In genomic region chrX:77899081-77899828, GRCh38 we compare ENCODE assay signal across 8 cellular contexts. TPM values are rescaled to one million over a fixed set of nuclear protein-coding genes. Genes with fewer than 3 reads are reported as not detected.
DNase-seq lines count a peak whose midpoint lies in the region; ATAC-seq, FAIRE-seq and TF ChIP-seq lines count a peak whose summit lies in the region.

TSS of gene COX7B (plus strand) at chrX:77899468. CDS start at chrX:77899554, 86 bp downstream.

- peak within 1 kb of the TSS; percentile 54 for H3K4me2 ChIP-seq in GM12878 (ENCODE audit: control insufficient read depth, insufficient read depth)
- H3K4me2 ChIP-seq in hepatocyte: peak within 1 kb of the TSS; percentile 78

- H3K27me3 ChIP-seq in GM12878 (replicated peaks in 1 of 2; ENCODE audit: control insufficient read depth in 2 of 2, insufficient read depth in 2 of 2, low read length in 1 of 2) (no peaks in the 10 kb centered on the region), hepatocyte (no peaks in the 10 kb centered on the region), rectal smooth muscle tissue (ENCODE audit: control insufficient read depth, insufficient read depth, low read length) (no peaks in the 10 kb centered on the region)

- no peaks in the 10 kb centered on the region for H4K20me1 ChIP-seq in GM12878 (ENCODE audit: control insufficient read depth, insufficient read depth)
- no peaks in the 10 kb centered on the region for H4K20me1 ChIP-seq in hepatocyte (ENCODE audit: insufficient read depth, poor library complexity, severe bottlenecking)

- SMC1A ChIA-PET in GM12878 (lab: Charles Lee; ENCODE audit: uncharacterized antibody, unreplicated experiment): interaction anchor here (0.7 to 2.4 kb wide), 21 partner anchors 8 to 1445 kb away, joined by 3 to 17 read pairs (median 4); partner anchors contain the start of gene ATP7A

- DNase-seq in 8988T: peak; percentile 33
- DNase-seq in GM18507 (ENCODE audit: extremely low spot score, insufficient read length, low read depth): peak; percentile 29
- peak; percentile 87 for DNase-seq in NCI-H187 treated with DMSO at 0.1 percent for 48 hours (lab: John Stamatoyannopoulos, UW)
- DNase-seq in GM12878 (ENCODE audit: low read depth, low spot score): peak; percentile 92
- DNase-seq in hepatocyte (ENCODE audit: low spot score): peak; percentile 91

- in situ Hi-C loops in GM12878 (cut with MboI): loop anchor here (5.0 kb wide), 1 partner anchor 203 kb away; the partner anchor contains the start of gene PGK1

- FAIRE-seq in GM18507 (lab: Jason Lieb, UNC) (peak; percentile 86), GM12878 (lab: Jason Lieb, UNC) (peak; percentile 84)

- no peaks in the 10 kb centered on the region for H3K9me2 ChIP-seq in hepatocyte (replicated peaks; ENCODE audit: insufficient read depth)

- peak within 1 kb of the TSS; percentile 75 for H3K27ac ChIP-seq in GM12878 (ENCODE audit: control insufficient read depth, insufficient read depth)
- H3K27ac ChIP-seq in hepatocyte: peak within 1 kb of the TSS; percentile 94
- peak within 1 kb of the TSS; percentile 88 for H3K27ac ChIP-seq in rectal smooth muscle tissue (ENCODE audit: low read depth, low read length)

- peak within 1 kb of the TSS; percentile 80 for H3K4me3 ChIP-seq in GM12878
- peak within 1 kb of the TSS; percentile 36 for H3K4me3 ChIP-seq in hepatocyte
- peak within 1 kb of the TSS; percentile 64 for H3K4me3 ChIP-seq in rectal smooth muscle tissue (ENCODE audit: low read length)

- no peaks in the 10 kb centered on the region for H3K36me3 ChIP-seq in GM12878 (ENCODE audit: control insufficient read depth in 2 of 2, insufficient read depth in 2 of 2, low read length in 1 of 2)
- H3K36me3 ChIP-seq in hepatocyte (replicated peaks; ENCODE audit: insufficient read depth, low read depth): no peaks in the 10 kb centered on the region
- H3K36me3 ChIP-seq in rectal smooth muscle tissue (ENCODE audit: control insufficient read depth, insufficient read depth, low read length): no peaks in the 10 kb centered on the region

- CTCF ChIA-PET in GM12878 (lab: Yijun Ruan, JAX): interaction anchor here (0.7 to 3.8 kb wide), 17 partner anchors 10 to 1343 kb away, joined by 3 to 30 read pairs (median 3); partner anchors contain the start of gene ATP7A

- peak; percentile 54 for TF ChIP-seq RAD21 in GM12878 (IDR thresholded peaks at IDR 0.05; ENCODE audit: insufficient read depth, low read depth, low read length)

- peak; percentile 63 for ATAC-seq in HG02981 (IDR thresholded peaks at IDR 0.05; ENCODE audit: unreplicated experiment)
- ATAC-seq in GM12878: peak; percentile 70

- RAD21 ChIA-PET in GM12878 (lab: Charles Lee; ENCODE audit: unreplicated experiment): interaction anchor here (0.6 to 2.9 kb wide), 16 partner anchors 10 to 1620 kb away, joined by 3 to 31 read pairs (median 4); partner anchors contain the start of genes ATP7A and TAF9B

- intact Hi-C loops in T-helper 2 cell treated with Interferon-gamma antibody and Interleukin-4, amounts not matched to agents 100 ng/mL and 5 ng/mL, for 36 hours (cut with micrococcal nuclease): loop anchor here (1.0 to 10.0 kb wide), 7 partner anchors 11 to 1622 kb away; partner anchors contain the start of genes ATP7A, ATRX, CYSLTR1 and FGF16
- intact Hi-C loops in GM12878 (cut with micrococcal nuclease; ENCODE audit: unreplicated experiment): loop anchor here (5.0 kb wide), 2 partner anchors 203 to 1752 kb away; partner anchors contain the start of gene PGK1

- H2AFZ ChIP-seq in GM12878 (ENCODE audit: control insufficient read depth, low read depth, low read length): peak within 1 kb of the TSS; percentile 73
- peak within 1 kb of the TSS; percentile 82 for H2AFZ ChIP-seq in hepatocyte

- TF ChIP-seq EP300 in GM12878 (IDR thresholded peaks at IDR 0.05; ENCODE audit: borderline replicate concordance in 1 of 2, control insufficient read depth in 1 of 2, low read depth in 2 of 2, low read length in 2 of 2): no peak

- BruUV-seq in GM12878 (replicated peaks; lab: Mats Ljungman, UMichigan): no TSS peak

- H3K9me3 ChIP-seq in GM12878 (replicated peaks; ENCODE audit: control insufficient read depth, insufficient read depth, low read length) (no peaks in the 10 kb centered on the region; the same call in 2 of the 3 replicates), hepatocyte (ENCODE audit: low read depth) (no peaks in the 10 kb centered on the region)

- H3K4me1 ChIP-seq in GM12878 (ENCODE audit: control insufficient read depth, insufficient read depth, low read length) (no peaks in the 10 kb centered on the region), hepatocyte (ENCODE audit: insufficient read depth) (no peaks in the 10 kb centered on the region), rectal smooth muscle tissue (ENCODE audit: control insufficient read depth, insufficient read depth, low read length) (no peaks in the 10 kb centered on the region)

- TF ChIP-seq CTCF in GM12878 (IDR thresholded peaks at IDR 0.05 in 2 of 3, conservative IDR thresholded peaks at IDR 0.05 in 1 of 3; ENCODE audit: control insufficient read depth in 2 of 3, extremely low read depth in 1 of 3, insufficient read depth in 1 of 3, low read depth in 3 of 3, low read length in 3 of 3): peak; percentile 35 to 54 (median 41); a peak in 4 of 6 replicates
- TF ChIP-seq CTCF in hepatocyte (IDR thresholded peaks at IDR 0.05; ENCODE audit: poor library complexity): peak; percentile 49

- TF ChIP-seq POLR2A in GM12878 (IDR thresholded peaks at IDR 0.05; ENCODE audit: low read depth, low read length): peak; percentile 78

- peaks cover 43% of the 10 kb centered on the region for H3K79me2 ChIP-seq in GM12878 (ENCODE audit: control insufficient read depth, insufficient read depth, low read length)
- H3K79me2 ChIP-seq in hepatocyte: peaks cover 38% of the 10 kb centered on the region

- POLR2A ChIA-PET in GM12878 (lab: Charles Lee): interaction anchor here (0.6 to 2.4 kb wide), 9 partner anchors 11 to 208 kb away, joined by 3 to 11 read pairs (median 3); partner anchors contain the start of genes ATP7A and PGK1

- H3K9ac ChIP-seq in GM12878 (ENCODE audit: control insufficient read depth, insufficient read depth, low read length) (peak within 1 kb of the TSS; percentile 77), rectal smooth muscle tissue (ENCODE audit: low read length) (peak within 1 kb of the TSS; percentile 29)

- WGBS in GM12878 (ENCODE audit: insufficient coverage, insufficient replicate concordance, low lambda C conversion rate, missing lambda C conversion rate): 38% methylated on average over 28 of the region's 28 CpGs
- WGBS in hepatocyte (ENCODE audit: low lambda C conversion rate, missing lambda C conversion rate): 39% methylated on average over 28 of the region's 28 CpGs

TF ChIP-seq in GM12878, 131 proteins besides CTCF, POLR2A, EP300 and RAD21 (continues in another document):
- TF ChIP-seq PBX3 (IDR thresholded peaks at IDR 0.05; ENCODE audit: insufficient replicate concordance, low read depth, low read length) (no peak), SUZ12 (IDR thresholded peaks at IDR 0.05; ENCODE audit: unreplicated experiment) (no peak), CEBPB (IDR thresholded peaks at IDR 0.05; ENCODE audit: borderline replicate concordance in 1 of 2, low read depth in 2 of 2, low read length in 2 of 2) (no peak), RB1 (IDR thresholded peaks at IDR 0.05; ENCODE audit: borderline replicate concordance) (no peak), CREM (IDR thresholded peaks at IDR 0.05; ENCODE audit: low read depth) (peak; percentile 82), CHD4 (IDR thresholded peaks at IDR 0.05) (no peak), ZNF207 (IDR thresholded peaks at IDR 0.05; ENCODE audit: borderline replicate concordance) (no peak)

RNA-seq across cellular contexts. Expression of gene COX7B, which starts in this region (rescaled TPM):
- total RNA-seq in T-helper 2 cell treated with Interferon-gamma antibody and Interleukin-4, amounts not matched to agents 100 ng/mL and 5 ng/mL, for 36 hours: 275 and 276 TPM in 2 replicates
- total RNA-seq in GM12878 (2013; cell fraction: nucleolus; rRNA removed): 59.1 and 62.7 TPM in 2 replicates
- total RNA-seq in GM12878 (2014; rRNA removed) (467 and 534 TPM in 2 replicates), GM12878 (2014; rRNA removed; fragmentation: Illumina TruSeq; extraction: Trizol) (691 and 726 TPM in 2 replicates), GM12878 (2021) (331 and 332 TPM in 2 replicates), hepatocyte (576 and 599 TPM in 2 replicates)
- 1,660 TPM for polyA plus RNA-seq in GM12878 (2011; ENCODE audit: low read depth)
- polyA plus RNA-seq in GM12878 (2011; rRNA removed) (1,589 and 1,856 TPM in 2 replicates), GM12878 (2014; fragmentation: Illumina TruSeq; extraction: Trizol) (727 and 839 TPM in 2 replicates), GM12878 (2014; fragmentation: Nextera tagmentation; extraction: Ambion mirVana) (1,000 to 10,000 TPM; 2,041 to 2,070 TPM), GM12878 (2014; rRNA removed) (747 and 862 TPM in 2 replicates), GM12878 (2016; fragmentation: Nextera tagmentation; extraction: Ambion mirVana) (1,000 to 10,000 TPM; 1,113 to 1,176 TPM), hepatocyte (462 and 547 TPM in 2 replicates)
- polyA plus RNA-seq in GM12878 (2011; cell fraction: cytosol; rRNA removed): 1,448 and 1,540 TPM in 2 replicates
- polyA plus RNA-seq in GM12878 (2011; cell fraction: nucleus; rRNA removed): 567 and 717 TPM in 2 replicates
- 350 and 454 TPM in 2 replicates for polyA plus RNA-seq in GM12878 (2012)
- polyA minus RNA-seq in GM12878 (2011; rRNA and poly(A)+ RNA removed): 260 and 503 TPM in 2 replicates
- polyA minus RNA-seq in GM12878 (2011; cell fraction: cytosol; rRNA and poly(A)+ RNA removed): 95.8 and 121 TPM in 2 replicates
- polyA minus RNA-seq in GM12878 (2011; cell fraction: nucleus; rRNA and poly(A)+ RNA removed): 45.7 and 46.4 TPM in 2 replicates

Comparison
In these comparisons a context has a peak if more than half of its experiments do, and no peak if none do; other contexts are left out.
1. Peak in every context shown above with its lines: DNase-seq, ATAC-seq, H3K4me3 ChIP-seq and H3K27ac ChIP-seq.
2. DNase-seq: peak in every context shown above with its lines; median percentile 92 in GM12878; 91 in hepatocyte; 87 in NCI-H187 treated with DMSO at 0.1 percent for 48 hours; 33 in 8988T; 29 in GM18507.